Comparison of ENCODE assay signal across 1 cellular context in genomic region chr3:42099020-42099765, GRCh38.
TF ChIP-seq lines count a peak whose summit lies in the region.

No MANE protein-coding gene starts in this region.

TF ChIP-seq in HCT116, 20 proteins besides CTCF, POLR2A, EP300 and RAD21 (continued from another document):
- TF ChIP-seq REST (IDR thresholded peaks at IDR 0.05; ENCODE audit: low read depth) (no peak), ZFX (IDR thresholded peaks at IDR 0.05) (no peak), EGR1 (IDR thresholded peaks at IDR 0.05; ENCODE audit: low read depth) (no peak), EZH2 (IDR thresholded peaks at IDR 0.05) (no peak), SIN3A (IDR thresholded peaks at IDR 0.05; ENCODE audit: low read depth) (no peak), ZNF274 (IDR thresholded peaks at IDR 0.05; ENCODE audit: low read depth, low read length) (no peak)
